ENCODE assay signal across 8 cellular contexts in genomic region chrX:71492086-71493065, GRCh38. TPM values are rescaled to one million over a fixed set of nuclear protein-coding genes. Genes with fewer than 3 reads are reported as not detected.
DNase-seq lines count a peak whose midpoint lies in the region; ATAC-seq, FAIRE-seq and TF ChIP-seq lines count a peak whose summit lies in the region.

No MANE protein-coding gene starts in this region.

- DNase-seq in activated CD4-positive, alpha-beta T cell treated with anti-CD3 and anti-CD28 coated beads, Interleukin-2, amount 50 U/mL, for 48 hours: peak; percentile 49 to 61
- DNase-seq in endothelial cell of umbilical vein (ENCODE audit: low read depth, low spot score) (peak; percentile 40), NCI-H82 treated with DMSO at 0.1 percent for 48 hours (lab: John Stamatoyannopoulos, UW; ENCODE audit: unreplicated experiment) (no peak), middle frontal gyrus (ENCODE audit: extremely low spot score, low spot score) (no peak)

- H3K9me3 ChIP-seq in endothelial cell of umbilical vein (replicated peaks; ENCODE audit: control insufficient read depth, insufficient read depth, low read length): no peaks in the 10 kb centered on the region
- H3K9me3 ChIP-seq in neutrophil: no peaks in the 10 kb centered on the region
- H3K9me3 ChIP-seq in thymus (ENCODE audit: control insufficient read depth): no peaks in the 10 kb centered on the region

- H3K4me1 ChIP-seq in endothelial cell of umbilical vein (ENCODE audit: control insufficient read depth, extremely low read depth, insufficient read depth, low read length) (peaks cover 4% of the 10 kb centered on the region), neutrophil (ENCODE audit: control insufficient read depth in 1 of 2, insufficient read depth in 1 of 2, low read depth in 1 of 2, low read length in 1 of 2) (peaks cover 0 to 7% of the 10 kb centered on the region in 2 experiments), thymus (ENCODE audit: control insufficient read depth, insufficient read depth, low read length) (no peaks in the 10 kb centered on the region)

- CTCF ChIA-PET in endothelial cell of umbilical vein (lab: Charles Lee): interaction anchor here (1.6 kb wide), 1 partner anchor 18 kb away, joined by 3 read pairs; no protein-coding TSS in a partner anchor

- H3K4me3 ChIP-seq in GM08714 (ENCODE audit: low read length) (peak overlapping the region; percentile 39; the same call in 1 of the 2 replicates), endothelial cell of umbilical vein (replicated peaks in 1 of 3; ENCODE audit: insufficient read depth in 1 of 3, low read depth in 1 of 3, low read length in 3 of 3) (peak overlapping the region; percentile 48 to 65 (median 58)), neutrophil (ENCODE audit: low read depth in 1 of 2, low read length in 1 of 2) (peak overlapping the region; percentile 64 to 70), thymus (ENCODE audit: low read length) (peak overlapping the region; percentile 56)

- H3K4me2 ChIP-seq in endothelial cell of umbilical vein (ENCODE audit: insufficient read depth, low read length): peak overlapping the region; percentile 78

- intact Hi-C loops in endothelial cell of umbilical vein (cut with micrococcal nuclease): loop anchor here (2.0 kb wide), 1 partner anchor 40 kb away; the partner anchor contains the start of gene OGT

- 6% methylated on average over 83 of the region's 83 CpGs for WGBS in thymus

- no peaks in the 10 kb centered on the region for H3K9me1 ChIP-seq in endothelial cell of umbilical vein (replicated peaks; ENCODE audit: control insufficient read depth, extremely low read depth, insufficient read depth, low read length)

- no TSS peak for BruUV-seq in endothelial cell of umbilical vein (replicated peaks; lab: Mats Ljungman, UMichigan)

- H3K36me3 ChIP-seq in endothelial cell of umbilical vein (ENCODE audit: control insufficient read depth in 2 of 2, extremely low read depth in 1 of 2, insufficient read depth in 2 of 2, low read length in 2 of 2) (no peaks in the 10 kb centered on the region), neutrophil (no peaks in the 10 kb centered on the region), thymus (ENCODE audit: control insufficient read depth, insufficient read depth) (no peaks in the 10 kb centered on the region)

- H3K27ac ChIP-seq in endothelial cell of umbilical vein (ENCODE audit: insufficient read depth, low read depth, low read length): no peak overlapping the region
- H3K27ac ChIP-seq in neutrophil: peak overlapping the region; percentile 56
- H3K27ac ChIP-seq in thymus (ENCODE audit: low read depth): no peak overlapping the region

- no peaks in the 10 kb centered on the region for H3K79me2 ChIP-seq in endothelial cell of umbilical vein (ENCODE audit: control insufficient read depth, insufficient read depth, low read length)

- TF ChIP-seq CTCF in endothelial cell of umbilical vein (IDR thresholded peaks at IDR 0.05; ENCODE audit: extremely low read depth in 1 of 2, insufficient read depth in 1 of 2, low read depth in 1 of 2, low read length in 2 of 2) (no peak), neutrophil (IDR thresholded peaks at IDR 0.05) (no peak)

- dilution Hi-C loops in endothelial cell of umbilical vein (cut with MboI; ENCODE audit: extremely low pct_ligation_motif_present, low sequenced_read_pairs): no loop called here

- peak; percentile 54 for FAIRE-seq in endothelial cell of umbilical vein (lab: Jason Lieb, UNC)

- peak overlapping the region; percentile 42 for H3K9ac ChIP-seq in endothelial cell of umbilical vein (replicated peaks; ENCODE audit: extremely low read depth, insufficient read depth, low read length)

- peak overlapping the region; percentile 95 for H2AFZ ChIP-seq in endothelial cell of umbilical vein (ENCODE audit: low read depth, low read length)

- H3K27me3 ChIP-seq in endothelial cell of umbilical vein (ENCODE audit: control insufficient read depth in 2 of 2, insufficient read depth in 2 of 2, low read length in 2 of 2): no peaks in the 10 kb centered on the region
- H3K27me3 ChIP-seq in neutrophil: no peaks in the 10 kb centered on the region
- H3K27me3 ChIP-seq in thymus (ENCODE audit: control insufficient read depth, insufficient read depth): no peaks in the 10 kb centered on the region

- no peaks in the 10 kb centered on the region for H4K20me1 ChIP-seq in endothelial cell of umbilical vein (replicated peaks; ENCODE audit: control insufficient read depth, extremely low read depth, insufficient read depth, low read length)

- TF ChIP-seq POLR2A in endothelial cell of umbilical vein (IDR thresholded peaks at IDR 0.05; ENCODE audit: low read depth, low read length): no peak

- POLR2A ChIA-PET in endothelial cell of umbilical vein (lab: Charles Lee): no interaction called here

- peak; percentile 39 for ATAC-seq in HG03442 (IDR thresholded peaks at IDR 0.05; ENCODE audit: unreplicated experiment)

TF ChIP-seq in endothelial cell of umbilical vein, 7 proteins besides CTCF, POLR2A, EP300 and RAD21:
- TF ChIP-seq, protein P1, sequence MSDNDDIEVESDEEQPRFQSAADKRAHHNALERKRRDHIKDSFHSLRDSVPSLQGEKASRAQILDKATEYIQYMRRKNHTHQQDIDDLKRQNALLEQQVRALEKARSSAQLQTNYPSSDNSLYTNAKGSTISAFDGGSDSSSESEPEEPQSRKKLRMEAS (IDR thresholded peaks at IDR 0.05; ENCODE audit: insufficient read depth, insufficient read length): no peak
- TF ChIP-seq POLR2AphosphoS5 (IDR thresholded peaks at IDR 0.05; ENCODE audit: insufficient read depth, low read depth, low read length) (no peak), JUN (IDR thresholded peaks at IDR 0.05; ENCODE audit: borderline replicate concordance, insufficient read depth, insufficient read length, low read depth) (no peak), EZH2 (IDR thresholded peaks at IDR 0.05; ENCODE audit: borderline replicate concordance, low read depth, low read length, severe bottlenecking) (no peak), FOS (IDR thresholded peaks at IDR 0.05; ENCODE audit: borderline replicate concordance, insufficient read depth, low read length) (no peak), GATA2 (IDR thresholded peaks at IDR 0.05; ENCODE audit: insufficient read depth, insufficient read length, low read depth, low read length) (no peak), MYC (IDR thresholded peaks at IDR 0.05; ENCODE audit: low read depth, low read length) (no peak)

RNA-seq across cellular contexts. Expression of gene OGT, which starts 40.5 kb away (rescaled TPM):
- 128 and 129 TPM in 2 replicates for total RNA-seq in endothelial cell of umbilical vein
- polyA plus RNA-seq in endothelial cell of umbilical vein (136 and 141 TPM in 2 replicates), thymus (168 TPM)
- polyA plus RNA-seq in endothelial cell of umbilical vein (2011; cell fraction: cytosol; rRNA removed): 23.4 and 42.5 TPM in 2 replicates
- 1,263 and 1,401 TPM in 2 replicates for polyA plus RNA-seq in endothelial cell of umbilical vein (2011; cell fraction: nucleus; rRNA removed)
- 67.4 and 68.3 TPM in 2 replicates for polyA plus RNA-seq in endothelial cell of umbilical vein (2012)
- 345 and 387 TPM in 2 replicates for polyA minus RNA-seq in endothelial cell of umbilical vein
- polyA minus RNA-seq in endothelial cell of umbilical vein (2011; cell fraction: cytosol; rRNA and poly(A)+ RNA removed): 104 TPM
- 377 and 573 TPM in 2 replicates for polyA minus RNA-seq in endothelial cell of umbilical vein (2011; cell fraction: nucleus; rRNA and poly(A)+ RNA removed)

Comparison
In these comparisons a context has a peak if more than half of its experiments do, and no peak if none do; other contexts are left out.
1. DNase-seq: peak in activated CD4-positive, alpha-beta T cell treated with anti-CD3 and anti-CD28 coated beads, Interleukin-2, amount 50 U/mL, for 48 hours (2 of 2) and endothelial cell of umbilical vein (single experiment); none in NCI-H82 treated with DMSO at 0.1 percent for 48 hours (single experiment) and middle frontal gyrus (single experiment).
2. Peak in every context shown above with its lines, with median percentiles within 50 percentile points of each other: H3K4me3 ChIP-seq.